In genomic region chr6:168417660-168418059, GRCh38 we compare ENCODE assay signal across 17 cellular contexts. TPM values are rescaled to one million over a fixed set of nuclear protein-coding genes. Genes with fewer than 3 reads are reported as not detected.
DNase-seq lines count a peak whose midpoint lies in the region; ATAC-seq, FAIRE-seq and TF ChIP-seq lines count a peak whose summit lies in the region.
"Had no signal": no experiment of that assay in that cellular context is flagged by ENCODE, and none has a peak within 500 bp of the region (broad histone marks: within the 10 kb centered on the region; RNA-seq: fewer than 3 reads in every experiment).

No MANE protein-coding gene starts in this region.

- in situ Hi-C loops in gastrocnemius medialis (cut with MboI; ENCODE audit: low sequenced_read_pairs in 4 of 4): no loop called here

- no peak overlapping the region for H3K27ac Mint-ChIP-seq in CD14-positive monocyte
- H3K27ac Mint-ChIP-seq: CD4-positive, alpha-beta memory T cell had no signal

- peak; percentile 65 for ATAC-seq in left ventricle myocardium superior
- peak; percentile 24 to 66 for ATAC-seq in gastrocnemius medialis
- ATAC-seq in right lobe of liver: no peak
- ATAC-seq: PC-3 had no signal

- no peaks in the 10 kb centered on the region for H3K36me3 ChIP-seq in gastrocnemius medialis
- no peaks in the 10 kb centered on the region for H3K36me3 ChIP-seq in osteoblast (ENCODE audit: insufficient read depth, low read length)
- H3K36me3 ChIP-seq in right lobe of liver: no peaks in the 10 kb centered on the region

- FAIRE-seq in endometrium (lab: Jason Lieb, UNC): peak; percentile 89
- FAIRE-seq: HTR-8/SVneo had no signal

- TF ChIP-seq CTCF in gastrocnemius medialis (IDR thresholded peaks at IDR 0.05 in 4 of 5, conservative IDR thresholded peaks at IDR 0.05 in 1 of 5) (no peak), osteoblast (IDR thresholded peaks at IDR 0.05; ENCODE audit: extremely low read depth, low read depth, low read length) (no peak), right lobe of liver (IDR thresholded peaks at IDR 0.05) (no peak), CD14-positive monocyte (IDR thresholded peaks at IDR 0.05) (no peak)

- intact Hi-C loops in left ventricle myocardium superior (cut with micrococcal nuclease) (no loop called here), gastrocnemius medialis (cut with DNase I; ENCODE audit: low total_unique reads) (no loop called here), right lobe of liver (cut with DNase I) (no loop called here), CD14-positive monocyte (cut with micrococcal nuclease) (no loop called here)

- H2AFZ ChIP-seq in osteoblast (ENCODE audit: low read length): no peak overlapping the region
- H2AFZ ChIP-seq: GM23248 had no signal

- no peak for TF ChIP-seq POLR2A in gastrocnemius medialis (IDR thresholded peaks at IDR 0.05)
- TF ChIP-seq POLR2A in right lobe of liver (IDR thresholded peaks at IDR 0.05): no peak

- H3K9me3 Mint-ChIP-seq in CD14-positive monocyte: peaks cover 1 to 6% (median 3%) of the 10 kb centered on the region in 7 donors
- H3K9me3 Mint-ChIP-seq: CD4-positive, alpha-beta memory T cell had no signal

- H3K4me3 ChIP-seq in gastrocnemius medialis (peak overlapping the region in 1 of 4 donors; percentile 3), osteoblast (ENCODE audit: insufficient read depth, low read length) (no peak overlapping the region), right lobe of liver (no peak overlapping the region)
- H3K4me3 ChIP-seq: GM23248 had no signal

- no peak overlapping the region for H3K4me3 Mint-ChIP-seq in CD14-positive monocyte
- H3K4me3 Mint-ChIP-seq: CD4-positive, alpha-beta memory T cell had no signal

- no peaks in the 10 kb centered on the region for H3K4me1 Mint-ChIP-seq in CD14-positive monocyte
- H3K4me1 Mint-ChIP-seq: CD4-positive, alpha-beta memory T cell had no signal

- H3K27me3 ChIP-seq in gastrocnemius medialis (no peaks in the 10 kb centered on the region), osteoblast (ENCODE audit: insufficient read depth, low read length) (no peaks in the 10 kb centered on the region), right lobe of liver (no peaks in the 10 kb centered on the region)

- H3K27me3 Mint-ChIP-seq in CD14-positive monocyte (ENCODE audit: low read depth in 3 of 3): peaks cover 7 to 9% (median 8%) of the 10 kb centered on the region in 3 donors

- H4K20me1 ChIP-seq in osteoblast (ENCODE audit: insufficient read depth, low read length): no peaks in the 10 kb centered on the region

- DNase-seq in NCI-H1092 treated with DMSO at 0.1 percent for 48 hours (lab: John Stamatoyannopoulos, UW): peak; percentile 88
- peak; percentile 30 for DNase-seq in left ventricle myocardium superior
- DNase-seq in gastrocnemius medialis: peak in 1 of 2 donors; percentile 41
- DNase-seq in NCI-H510A (lab: John Stamatoyannopoulos, UW): no peak
- no peak for DNase-seq in osteoblast (ENCODE audit: insufficient read length, low spot score, missing footprints)
- DNase-seq in right lobe of liver: no peak
- DNase-seq in CD14-positive monocyte (ENCODE audit: low spot score): no peak
- DNase-seq: ACHN; CD4-positive, alpha-beta memory T cell; GF-D8; GM23248; NCI-H1694; NCI-H2107; NCI-H446; PC-3 had no signal

- H3K4me1 ChIP-seq in gastrocnemius medialis: no peaks in the 10 kb centered on the region
- no peaks in the 10 kb centered on the region for H3K4me1 ChIP-seq in osteoblast (ENCODE audit: insufficient read depth, low read length)
- H3K4me1 ChIP-seq in right lobe of liver: no peaks in the 10 kb centered on the region

- no peak overlapping the region for H3K4me2 ChIP-seq in osteoblast (ENCODE audit: insufficient read depth, low read length)

- 63% methylated on average over 8 of the region's 8 CpGs for WGBS in right lobe of liver (ENCODE audit: insufficient coverage, low coverage, low lambda C conversion rate, missing lambda C conversion rate)

- H3K9me3 ChIP-seq in gastrocnemius medialis: no peaks in the 10 kb centered on the region
- H3K9me3 ChIP-seq in osteoblast (ENCODE audit: low read depth, low read length): no peaks in the 10 kb centered on the region
- H3K9me3 ChIP-seq in right lobe of liver: no peaks in the 10 kb centered on the region

- H3K27ac ChIP-seq in gastrocnemius medialis (peak overlapping the region in 3 of 4 donors; percentile 43 to 61 (median 44)), osteoblast (ENCODE audit: low read depth, low read length) (no peak overlapping the region), right lobe of liver (no peak overlapping the region)
- H3K27ac ChIP-seq: GM23248 had no signal

- no peaks in the 10 kb centered on the region for H3K79me2 ChIP-seq in osteoblast (ENCODE audit: insufficient read depth, low read length)

- no peaks in the 10 kb centered on the region for H3K36me3 Mint-ChIP-seq in CD14-positive monocyte
- H3K36me3 Mint-ChIP-seq: CD4-positive, alpha-beta memory T cell had no signal

RNA-seq across cellular contexts. Expression of gene SMOC2, which starts 23.3 kb away (rescaled TPM):
- total RNA-seq in left ventricle myocardium superior (18.7 TPM), gastrocnemius medialis (10 to 100 TPM in 3 of 4 donors, 1 to 10 TPM in 1; 7.2 to 34.4 (median 16.5) TPM), osteoblast (0.36 and 10.6 TPM in 2 replicates), right lobe of liver (1 to 10 TPM in 3 of 6 experiments, under 1 TPM in 3; 0.42 to 3.5 (median 1.2) TPM)
- not detected for polyA plus RNA-seq in CD14-positive monocyte
- total RNA-seq: CD4-positive, alpha-beta memory T cell; GM23248; PC-3 had no signal
- polyA plus RNA-seq: CD4-positive, alpha-beta memory T cell; GM23248 had no signal

Comparison
In these comparisons a context has a peak if more than half of its experiments do, and no peak if none do; other contexts are left out.
1. DNase-seq: peak in NCI-H1092 treated with DMSO at 0.1 percent for 48 hours (single experiment) and left ventricle myocardium superior (single experiment); none in NCI-H510A (single experiment), osteoblast (single experiment), right lobe of liver (0 of 3) and CD14-positive monocyte (single experiment).
2. ATAC-seq: peak in left ventricle myocardium superior (single experiment) and gastrocnemius medialis (2 of 2); none in right lobe of liver (0 of 4).
3. H3K27ac ChIP-seq: peak in gastrocnemius medialis (3 of 4); none in osteoblast (single experiment) and right lobe of liver (0 of 3).